Comparison of ENCODE assay signal across 8 cellular contexts in genomic region chr19:32406161-32407003, GRCh38. TPM values are rescaled to one million over a fixed set of nuclear protein-coding genes. Genes with fewer than 3 reads are reported as not detected.
DNase-seq lines count a peak whose midpoint lies in the region; ATAC-seq and TF ChIP-seq lines count a peak whose summit lies in the region.

No MANE protein-coding gene starts in this region.

- H3K36me3 Mint-ChIP-seq in chondrocyte (ENCODE audit: low read depth) = peaks cover 15% of the 10 kb centered on the region
- H3K36me3 Mint-ChIP-seq in naive B cell = no peaks in the 10 kb centered on the region

- ATAC-seq in naive B cell (ENCODE audit: low read depth in 2 of 2) = no peak
- ATAC-seq in HG02973 (IDR thresholded peaks at IDR 0.05; ENCODE audit: unreplicated experiment) = no peak
- ATAC-seq in HG03457 (IDR thresholded peaks at IDR 0.05; ENCODE audit: unreplicated experiment) = no peak

- peak overlapping the region; percentile 81 for H3K4me3 Mint-ChIP-seq in chondrocyte (ENCODE audit: unreplicated experiment)
- peak overlapping the region; percentile 79 to 93 (median 89) for H3K4me3 Mint-ChIP-seq in naive B cell

- H3K4me1 Mint-ChIP-seq in chondrocyte (ENCODE audit: low read depth) (peaks cover 38% of the 10 kb centered on the region), naive B cell (peaks cover 9 to 42% (median 19%) of the 10 kb centered on the region in 3 donors)

- TF ChIP-seq POLR2A in erythroblast (IDR thresholded peaks at IDR 0.05; ENCODE audit: low read length) = no peak

- H3K27ac Mint-ChIP-seq in chondrocyte (ENCODE audit: unreplicated experiment) (peak overlapping the region; percentile 82), naive B cell (peak overlapping the region in 5 of 6 donors; percentile 32 to 98 (median 86))

- no peaks in the 10 kb centered on the region for H3K27me3 Mint-ChIP-seq in chondrocyte (ENCODE audit: low read depth)
- H3K27me3 Mint-ChIP-seq in naive B cell = no peaks in the 10 kb centered on the region

- peak; percentile 17 for DNase-seq in G401 (ENCODE audit: low spot score)
- DNase-seq in NCI-H2029 (lab: John Stamatoyannopoulos, UW) = peak; percentile 29
- DNase-seq in chondrocyte (ENCODE audit: low spot score) = no peak
- DNase-seq in naive B cell = no peak
- no peak for DNase-seq in NCI-H1105 treated with DMSO at 0.1 percent for 48 hours (lab: John Stamatoyannopoulos, UW)
- DNase-seq in erythroblast (lab: John Stamatoyannopoulos, UW) = no peak

- H3K9me3 Mint-ChIP-seq in chondrocyte (ENCODE audit: low read depth) (no peaks in the 10 kb centered on the region), naive B cell (no peaks in the 10 kb centered on the region)

- TF ChIP-seq CTCF in chondrocyte (IDR thresholded peaks at IDR 0.05) = no peak

- in situ Hi-C loops in G401 (cut with HindIII; ENCODE audit: low sequenced_read_pairs) = no loop called here

RNA-seq across cellular contexts. Expression of gene DPY19L3, which starts 0.8 kb away (rescaled TPM):
- total RNA-seq in G401 (2014; rRNA removed; shearing (Covaris generic)) = 17.3 and 22.6 TPM in 2 replicates
- 70.3 to 85.4 TPM (median 72.5 TPM) in 3 replicates for total RNA-seq in chondrocyte
- polyA plus RNA-seq in naive B cell (ENCODE audit: low read depth in 6 of 6) = 1 to 10 TPM; 4.4 to 9.8 (median 7.1) TPM

Comparison
In these comparisons a context has a peak if more than half of its experiments do, and no peak if none do; other contexts are left out.
1. DNase-seq: peak in G401 (single experiment) and NCI-H2029 (single experiment); none in chondrocyte (single experiment), naive B cell (single experiment), NCI-H1105 treated with DMSO at 0.1 percent for 48 hours (single experiment) and erythroblast (0 of 2).